In genomic region chr1:173405758-173406344, GRCh38 we compare ENCODE assay signal across 17 cellular contexts.
DNase-seq lines count a peak whose midpoint lies in the region; ATAC-seq, FAIRE-seq and TF ChIP-seq lines count a peak whose summit lies in the region.
"Had no signal": no experiment of that assay in that cellular context is flagged by ENCODE, and none has a peak within 500 bp of the region (broad histone marks: within the 10 kb centered on the region; RNA-seq: fewer than 3 reads in every experiment).

No MANE protein-coding gene starts in this region.

- H3K9ac ChIP-seq in colonic mucosa (ENCODE audit: low read depth in 2 of 2, low read length in 2 of 2), result no peak overlapping the region

- WGBS in psoas muscle, 3 donors, result 48 to 62% (median 53%) methylated on average over 3 of the region's 3 CpGs

- peaks cover 4% of the 10 kb centered on the region for H3K36me3 Mint-ChIP-seq in T-helper 2 cell treated with Interferon-gamma antibody and Interleukin-4, amounts not matched to agents 5 μg/mL and 100 μg/mL, for 36 hours (ENCODE audit: low read depth)

- peaks cover 14% of the 10 kb centered on the region for H3K4me1 Mint-ChIP-seq in T-helper 2 cell treated with Interferon-gamma antibody and Interleukin-4, amounts not matched to agents 5 μg/mL and 100 μg/mL, for 36 hours (ENCODE audit: low read depth)
- H3K4me1 Mint-ChIP-seq: nephron had no signal

- FAIRE-seq in bronchial epithelial cell (lab: Jason Lieb, UNC), result no peak
- FAIRE-seq: A204.1, frontal cortex, small intestine had no signal

- peak; percentile 9 for DNase-seq in T-helper 2 cell treated with Interferon-gamma antibody and Interleukin-4, amounts not matched to agents 5 μg/mL and 100 μg/mL, for 36 hours (ENCODE audit: low spot score)
- no peak for DNase-seq in T-helper 2 cell
- peak; percentile 65 for DNase-seq in MG63
- DNase-seq in bronchial epithelial cell (ENCODE audit: low read depth), result peak; percentile 95
- no peak for DNase-seq in psoas muscle
- DNase-seq in colonic mucosa, result no peak
- DNase-seq: left colon, MM.1S, NCI-H446 treated with DMSO at 0.1 percent for 48 hours, SIG-M5, upper lobe of right lung had no signal

- no peaks in the 10 kb centered on the region for H3K27me3 Mint-ChIP-seq in T-helper 2 cell treated with Interferon-gamma antibody and Interleukin-4, amounts not matched to agents 5 μg/mL and 100 μg/mL, for 36 hours (ENCODE audit: low read depth)

- H3K9me3 ChIP-seq in MG63 (no peaks in the 10 kb centered on the region), psoas muscle (no peaks in the 10 kb centered on the region), colonic mucosa (no peaks in the 10 kb centered on the region)
- H3K9me3 ChIP-seq: upper lobe of right lung had no signal

- H3K27me3 ChIP-seq in MG63 (no peaks in the 10 kb centered on the region), bronchial epithelial cell (ENCODE audit: control insufficient read depth, insufficient read depth, low read length) (no peaks in the 10 kb centered on the region), psoas muscle (ENCODE audit: insufficient read depth in 3 of 3, low read length in 2 of 3) (no peaks in the 10 kb centered on the region), colonic mucosa (no peaks in the 10 kb centered on the region)
- H3K27me3 ChIP-seq: upper lobe of right lung had no signal

- H3K27ac Mint-ChIP-seq in T-helper 2 cell treated with Interferon-gamma antibody and Interleukin-4, amounts not matched to agents 5 μg/mL and 100 μg/mL, for 36 hours, result no peak overlapping the region
- H3K27ac Mint-ChIP-seq: nephron had no signal

- no peak overlapping the region for H3K4me3 Mint-ChIP-seq in T-helper 2 cell treated with Interferon-gamma antibody and Interleukin-4, amounts not matched to agents 5 μg/mL and 100 μg/mL, for 36 hours
- H3K4me3 Mint-ChIP-seq: nephron had no signal

- H3K4me3 ChIP-seq in MG63 (no peak overlapping the region), bronchial epithelial cell (ENCODE audit: low read depth, low read length) (no peak overlapping the region), psoas muscle (no peak overlapping the region), colonic mucosa (no peak overlapping the region)

- H3K4me1 ChIP-seq in psoas muscle, result peaks cover 10% of the 10 kb centered on the region
- no peaks in the 10 kb centered on the region for H3K4me1 ChIP-seq in colonic mucosa

- intact Hi-C loops in psoas muscle (cut with DNase I) (no loop called here), colonic mucosa (cut with DNase I) (no loop called here)

- H3K36me3 ChIP-seq in MG63 (no peaks in the 10 kb centered on the region), bronchial epithelial cell (ENCODE audit: control insufficient read depth, insufficient read depth, low read length) (no peaks in the 10 kb centered on the region), psoas muscle (ENCODE audit: insufficient read depth in 1 of 2, low read depth in 1 of 2) (no peaks in the 10 kb centered on the region), colonic mucosa (no peaks in the 10 kb centered on the region)
- H3K36me3 ChIP-seq: upper lobe of right lung had no signal

- TF ChIP-seq CTCF in bronchial epithelial cell (IDR thresholded peaks at IDR 0.05; ENCODE audit: insufficient read depth, low read length, severe bottlenecking) (no peak), psoas muscle (IDR thresholded peaks at IDR 0.05) (no peak), colonic mucosa (IDR thresholded peaks at IDR 0.05) (no peak)

- H3K27ac ChIP-seq in psoas muscle (peak overlapping the region; percentile 2), colonic mucosa (no peak overlapping the region)

- no peaks in the 10 kb centered on the region for H3K9me3 Mint-ChIP-seq in T-helper 2 cell treated with Interferon-gamma antibody and Interleukin-4, amounts not matched to agents 5 μg/mL and 100 μg/mL, for 36 hours
- H3K9me3 Mint-ChIP-seq: nephron had no signal

- ATAC-seq in psoas muscle (peak; percentile 64 to 84 (median 83)), HG03097 (IDR thresholded peaks at IDR 0.05; ENCODE audit: low FRiP score, unreplicated experiment) (no peak), HG02840 (IDR thresholded peaks at IDR 0.05; ENCODE audit: low FRiP score, unreplicated experiment) (no peak)

Comparison
In these comparisons a context has a peak if more than half of its experiments do, and no peak if none do; other contexts are left out.
1. DNase-seq: peak in T-helper 2 cell treated with Interferon-gamma antibody and Interleukin-4, amounts not matched to agents 5 μg/mL and 100 μg/mL, for 36 hours (single experiment), MG63 (single experiment) and bronchial epithelial cell (single experiment); none in T-helper 2 cell (0 of 5), psoas muscle (0 of 2) and colonic mucosa (single experiment).
2. ATAC-seq: peak in psoas muscle (4 of 4); none in HG03097 (single experiment) and HG02840 (single experiment).